Comparison of ENCODE assay signal across 8 cellular contexts in genomic region chr9:34522971-34523797, GRCh38. TPM values are rescaled to one million over a fixed set of nuclear protein-coding genes. Genes with fewer than 3 reads are reported as not detected.
A peak's percentile ranks its signal among the peaks of the same experiment; 100 is the strongest.
DNase-seq lines count a peak whose midpoint lies in the region; ATAC-seq, FAIRE-seq and TF ChIP-seq lines count a peak whose summit lies in the region.

Gene ENHO, minus strand, starts transcription at chr9:34522990. Its CDS starts 1,295 bp downstream, at chr9:34521695.

- H3K9me3 ChIP-seq in ascending aorta (no peaks in the 10 kb centered on the region), right cardiac atrium (ENCODE audit: control insufficient read depth, low read length) (no peaks in the 10 kb centered on the region)

- H3K27me3 ChIP-seq in ascending aorta (no peaks in the 10 kb centered on the region), right cardiac atrium (ENCODE audit: control insufficient read depth, insufficient read depth) (no peaks in the 10 kb centered on the region)

- TF ChIP-seq CTCF in ascending aorta (IDR thresholded peaks at IDR 0.05), result no peak

- intact Hi-C loops in ascending aorta (cut with DNase I) (loop anchor here (1.0 to 5.0 kb wide), 4 partner anchors 64 to 396 kb away; partner anchors contain the start of genes CNTFR, DCAF12, DNAI1 and FAM219A), right cardiac atrium (cut with DNase I) (no loop called here)

- peak; percentile 68 for FAIRE-seq in GM12892 (lab: Jason Lieb, UNC)

- peaks cover 3 to 5% of the 10 kb centered on the region in 2 donors for H3K4me1 ChIP-seq in ascending aorta
- no peaks in the 10 kb centered on the region for H3K4me1 ChIP-seq in right cardiac atrium (ENCODE audit: control insufficient read depth, insufficient read depth, low read length)

- peak; percentile 71 for ATAC-seq in HG02840 (IDR thresholded peaks at IDR 0.05; ENCODE audit: low FRiP score, unreplicated experiment)
- peak; percentile 97 to 99 for ATAC-seq in right cardiac atrium

- DNase-seq in GM12892 (ENCODE audit: insufficient read length) (peak; percentile 81), NCI-H146 treated with DMSO at 0.1 percent for 48 hours (lab: John Stamatoyannopoulos, UW; ENCODE audit: unreplicated experiment) (peak; percentile 80), T-helper 22 cell (ENCODE audit: low read depth) (peak; percentile 72), ascending aorta (ENCODE audit: low spot score in 2 of 2) (peak; percentile 26 to 93), right cardiac atrium (peak; percentile 91 to 96 (median 95)), pulmonary artery endothelial cell (ENCODE audit: low read depth, low spot score) (peak; percentile 43), ureter (ENCODE audit: low spot score) (peak; percentile 91)

- no peaks in the 10 kb centered on the region for H3K36me3 ChIP-seq in ascending aorta

- WGBS in right cardiac atrium, result 5% methylated on average over 63 of the region's 63 CpGs

- H3K4me3 ChIP-seq in ascending aorta (peak within 1 kb of the TSS; percentile 47 to 68), right cardiac atrium (ENCODE audit: low read length) (peak within 1 kb of the TSS; percentile 49)

- no peak for TF ChIP-seq POLR2A in GM12892 (IDR thresholded peaks at IDR 0.05; ENCODE audit: low read depth, low read length)

- no peak within 1 kb of the TSS for H3K27ac ChIP-seq in ascending aorta
- no peak within 1 kb of the TSS for H3K27ac ChIP-seq in right cardiac atrium (ENCODE audit: low read length)

RNA-seq across cellular contexts. Expression of gene ENHO, which starts in this region (rescaled TPM):
- not detected for polyA plus RNA-seq in GM12892 (2012; ENCODE audit: missing spikeins)
- total RNA-seq in ascending aorta (not detected), right cardiac atrium (1 to 10 TPM in 3 of 4 donors, under 1 TPM in 1; 0.67 to 2.3 (median 1.6) TPM), pulmonary artery endothelial cell (0.07 TPM in 1 of 2 replicates, not detected in the other), ureter (0.36 TPM)
- polyA plus RNA-seq in right cardiac atrium, result 3.2 TPM

Comparison
In these comparisons a context has a peak if more than half of its experiments do, and no peak if none do; other contexts are left out.
1. Peak in DNase-seq and H3K4me3 ChIP-seq in ascending aorta; RNA of the gene not detected or under 1 TPM.
2. Peak in DNase-seq in pulmonary artery endothelial cell; RNA of the gene not detected or under 1 TPM.
3. Peak in DNase-seq in ureter; RNA of the gene not detected or under 1 TPM.
4. DNase-seq: peak in every context shown above with its lines; median percentile 95 in right cardiac atrium; 91 in ureter; 81 in GM12892; 80 in NCI-H146 treated with DMSO at 0.1 percent for 48 hours; 72 in T-helper 22 cell; 60 in ascending aorta; 43 in pulmonary artery endothelial cell.